Comparison of ENCODE assay signal across 17 cellular contexts in genomic region chr5:172744106-172745104, GRCh38. TPM values are rescaled to one million over a fixed set of nuclear protein-coding genes. Genes with fewer than 3 reads are reported as not detected.
DNase-seq lines count a peak whose midpoint lies in the region; ATAC-seq, FAIRE-seq and TF ChIP-seq lines count a peak whose summit lies in the region.
"Had no signal": no experiment of that assay in that cellular context is flagged by ENCODE, and none has a peak within 500 bp of the region (broad histone marks: within the 10 kb centered on the region; RNA-seq: fewer than 3 reads in every experiment).

No MANE protein-coding gene starts in this region.

- no peak overlapping the region for H2AFZ ChIP-seq in astrocyte (ENCODE audit: low read depth, low read length)

- DNase-seq in CD14-positive monocyte (ENCODE audit: low spot score) (no peak), astrocyte (ENCODE audit: low read depth) (no peak), kidney tubule cell (ENCODE audit: low spot score) (peak; percentile 24), coronary artery (ENCODE audit: low spot score) (no peak), amniotic stem cell (lab: John Stamatoyannopoulos, UW) (no peak)
- no peak for DNase-seq in NK-92 treated with Interleukin-12 subunit alpha and Interleukin-12 subunit beta, amount 100 ng/mL, for 24 hours (lab: John Stamatoyannopoulos, UW)
- DNase-seq: activated CD4-positive, alpha-beta memory T cell treated with anti-CD3 and anti-CD28 coated beads for 36 hours; aorta; foreskin keratinocyte; NCI-H2081; nephron progenitor cell; SHP77; T1000 had no signal

- intact Hi-C loops in CD14-positive monocyte (cut with micrococcal nuclease) = no loop called here

- H3K9me3 Mint-ChIP-seq in CD14-positive monocyte (peaks cover 3 to 16% (median 8%) of the 10 kb centered on the region in 7 donors), astrocyte (ENCODE audit: unreplicated experiment) (peaks cover 13% of the 10 kb centered on the region)

- no peaks in the 10 kb centered on the region for H3K27me3 ChIP-seq in astrocyte (ENCODE audit: insufficient read depth, low read length)
- H3K27me3 ChIP-seq in rectal smooth muscle tissue (ENCODE audit: control insufficient read depth, insufficient read depth, low read length) = no peaks in the 10 kb centered on the region
- H3K27me3 ChIP-seq: foreskin keratinocyte had no signal

- H3K4me1 ChIP-seq in astrocyte (ENCODE audit: insufficient read depth, low read length) = peaks cover 17% of the 10 kb centered on the region
- H3K4me1 ChIP-seq in rectal smooth muscle tissue (ENCODE audit: control insufficient read depth, insufficient read depth, low read length) = peaks cover 41% of the 10 kb centered on the region

- no peak for FAIRE-seq in astrocyte (lab: Jason Lieb, UNC)
- FAIRE-seq: islet of Langerhans had no signal

- H3K9ac ChIP-seq in astrocyte (ENCODE audit: low read length) (no peak overlapping the region), rectal smooth muscle tissue (ENCODE audit: low read length) (no peak overlapping the region)

- H3K4me1 Mint-ChIP-seq in CD14-positive monocyte = peaks cover 37% of the 10 kb centered on the region
- peaks cover 7% of the 10 kb centered on the region for H3K4me1 Mint-ChIP-seq in astrocyte (ENCODE audit: low read depth, unreplicated experiment)

- H4K20me1 ChIP-seq in astrocyte (ENCODE audit: insufficient read depth, low read length) = no peaks in the 10 kb centered on the region

- H3K27ac ChIP-seq in astrocyte (ENCODE audit: low read depth, low read length) = no peak overlapping the region
- peak overlapping the region; percentile 35 for H3K27ac ChIP-seq in rectal smooth muscle tissue (ENCODE audit: low read depth, low read length)
- peak overlapping the region in 1 of 2 donors; percentile 63 for H3K27ac ChIP-seq in coronary artery
- H3K27ac ChIP-seq: foreskin keratinocyte had no signal

- H3K4me3 Mint-ChIP-seq in CD14-positive monocyte (no peak overlapping the region), astrocyte (ENCODE audit: unreplicated experiment) (no peak overlapping the region)
- H3K4me3 Mint-ChIP-seq: activated CD4-positive, alpha-beta memory T cell treated with anti-CD3 and anti-CD28 coated beads for 36 hours; nephron progenitor cell; stimulated activated naive CD8-positive, alpha-beta T cell treated with anti-CD3 and anti-CD28 coated beads, Interleukin-15, Interleukin-2, amounts not matched to agents 100 ng/mL and 50 ng/mL, for 24 hours had no signal

- ATAC-seq in GM21786 (IDR thresholded peaks at IDR 0.05; ENCODE audit: unreplicated experiment) = no peak
- ATAC-seq: foreskin keratinocyte had no signal

- H3K79me2 ChIP-seq in astrocyte (ENCODE audit: insufficient read depth, low read length) = no peaks in the 10 kb centered on the region

- H3K9me3 ChIP-seq in astrocyte (ENCODE audit: insufficient read depth, low read depth, low read length) = peaks cover 6% of the 10 kb centered on the region

- H3K36me3 Mint-ChIP-seq in CD14-positive monocyte (peaks cover 2 to 3% of the 10 kb centered on the region in 2 donors), astrocyte (ENCODE audit: low read depth, unreplicated experiment) (peaks cover 5% of the 10 kb centered on the region)
- H3K36me3 Mint-ChIP-seq: activated CD4-positive, alpha-beta memory T cell treated with anti-CD3 and anti-CD28 coated beads for 36 hours had no signal

- H3K4me2 ChIP-seq in astrocyte (ENCODE audit: low read length) = no peak overlapping the region

- H3K36me3 ChIP-seq in astrocyte (ENCODE audit: insufficient read depth, low read length) = no peaks in the 10 kb centered on the region
- no peaks in the 10 kb centered on the region for H3K36me3 ChIP-seq in rectal smooth muscle tissue (ENCODE audit: control insufficient read depth, insufficient read depth, low read length)

- no peak overlapping the region for H3K4me3 ChIP-seq in astrocyte (ENCODE audit: insufficient read depth, low read depth, low read length)
- H3K4me3 ChIP-seq in rectal smooth muscle tissue (ENCODE audit: low read length) = no peak overlapping the region
- no peak overlapping the region for H3K4me3 ChIP-seq in coronary artery

- H3K27me3 Mint-ChIP-seq in CD14-positive monocyte (ENCODE audit: low read depth in 3 of 3) (peaks cover 2 to 4% (median 3%) of the 10 kb centered on the region in 3 donors), astrocyte (ENCODE audit: low read depth, unreplicated experiment) (peaks cover 14% of the 10 kb centered on the region)
- H3K27me3 Mint-ChIP-seq: stimulated activated naive CD8-positive, alpha-beta T cell treated with anti-CD3 and anti-CD28 coated beads, Interleukin-15, Interleukin-2, amounts not matched to agents 100 ng/mL and 50 ng/mL, for 24 hours had no signal

- H3K27ac Mint-ChIP-seq in CD14-positive monocyte (peak overlapping the region in 4 of 7 donors; percentile 36 to 73 (median 59)), astrocyte (ENCODE audit: unreplicated experiment) (peak overlapping the region; percentile 83)
- H3K27ac Mint-ChIP-seq: activated CD4-positive, alpha-beta memory T cell treated with anti-CD3 and anti-CD28 coated beads for 36 hours; nephron progenitor cell; stimulated activated naive CD8-positive, alpha-beta T cell treated with anti-CD3 and anti-CD28 coated beads, Interleukin-15, Interleukin-2, amounts not matched to agents 100 ng/mL and 50 ng/mL, for 24 hours had no signal

- TF ChIP-seq CTCF in CD14-positive monocyte (IDR thresholded peaks at IDR 0.05) (no peak), astrocyte (IDR thresholded peaks at IDR 0.05; ENCODE audit: insufficient read depth, low read depth, low read length) (no peak), coronary artery (IDR thresholded peaks at IDR 0.05) (no peak)

RNA-seq across cellular contexts. Expression of gene DUSP1, which starts 26.6 kb away (rescaled TPM):
- polyA plus RNA-seq in CD14-positive monocyte = 1,000 to 10,000 TPM; 1,963 to 3,954 TPM
- total RNA-seq in astrocyte = 80.5 and 90.1 TPM in 2 replicates
